ENCODE assay signal across 27 cellular contexts in the genomic region with DNA sequence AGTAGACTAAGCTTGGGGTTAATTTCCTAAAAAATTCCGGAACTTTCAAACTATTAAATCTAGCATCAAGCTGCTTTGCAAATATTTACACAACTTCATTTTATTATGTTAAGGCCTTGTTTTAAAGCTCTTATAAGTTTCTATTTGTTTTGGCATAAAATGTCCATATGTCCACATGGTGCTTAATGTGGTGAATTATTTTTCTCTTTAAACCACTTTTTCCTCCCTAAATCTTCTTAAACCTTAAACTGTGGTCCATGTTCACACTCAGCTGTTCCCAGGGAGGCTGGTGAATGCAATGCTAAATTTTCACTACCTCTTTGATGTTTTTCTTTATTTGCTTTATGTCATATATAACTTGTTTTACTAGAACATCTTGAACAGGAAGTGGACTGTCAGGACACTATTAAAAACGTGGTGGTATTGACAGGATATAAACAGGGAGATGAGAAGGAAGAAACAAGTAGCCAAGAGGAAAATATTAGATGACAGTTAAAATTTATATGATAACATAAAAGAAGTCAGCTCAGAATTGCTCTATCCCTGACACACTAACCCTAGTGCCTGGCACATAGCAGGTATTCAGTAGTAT.
DNase-seq lines count a peak whose midpoint lies in the region; ATAC-seq, FAIRE-seq and TF ChIP-seq lines count a peak whose summit lies in the region.
"Had no signal": no experiment of that assay in that cellular context is flagged by ENCODE, and none has a peak within 500 bp of the region (broad histone marks: within the 10 kb centered on the region; RNA-seq: fewer than 3 reads in every experiment).

No MANE protein-coding gene starts in this region.

- H3K27me3 ChIP-seq in pancreas (no peaks in the 10 kb centered on the region), testis (no peaks in the 10 kb centered on the region)
- H3K27me3 ChIP-seq: SJCRH30 had no signal

- no peak for TF ChIP-seq CTCF in LNCaP clone FGC (IDR thresholded peaks at IDR 0.05; ENCODE audit: control insufficient read depth, extremely low read depth, insufficient read depth)
- no peak for TF ChIP-seq CTCF in pancreas (IDR thresholded peaks at IDR 0.05)
- TF ChIP-seq CTCF in testis (IDR thresholded peaks at IDR 0.05): no peak
- no peak for TF ChIP-seq CTCF in D721Med (IDR thresholded peaks at IDR 0.05; ENCODE audit: insufficient read depth, missing control alignments)

- H3K4me1 ChIP-seq in pancreas: peaks cover 0 to 5% (median 0%) of the 10 kb centered on the region in 3 donors
- H3K4me1 ChIP-seq in testis: no peaks in the 10 kb centered on the region
- H3K4me1 ChIP-seq: Caco-2, SJCRH30 had no signal

- H3K27ac ChIP-seq in pancreas: no peak overlapping the region
- no peak overlapping the region for H3K27ac ChIP-seq in testis
- H3K27ac ChIP-seq: HL-60, RWPE1, SJCRH30 had no signal

- DNase-seq in SIG-M5 treated with dmso at 0.1 percent for 504 hours (lab: John Stamatoyannopoulos, UW; ENCODE audit: unreplicated experiment) (peak; percentile 16), SIG-M5 (lab: John Stamatoyannopoulos, UW) (no peak), LNCaP clone FGC (ENCODE audit: low read depth) (peak; percentile 99), brain pericyte (ENCODE audit: low read depth, low spot score) (peak; percentile 61), pancreas (no peak), testis (no peak), D721Med (ENCODE audit: insufficient read length, low spot score) (no peak)
- no peak for DNase-seq in effector memory CD8-positive, alpha-beta T cell
- DNase-seq: C1 segment of cervical spinal cord; Caco-2; CD8-positive, alpha-beta T cell; DMS 273 treated with DMSO at 0.1 percent for 48 hours; DND-41; H7; Karpas-422; MV-4-11; NCI-H1105; NCI-H1436 treated with DMSO at 0.1 percent for 48 hours; NCI-H187 treated with DMSO at 0.1 percent for 48 hours; NCI-H2107; NCI-H526; NCI-H82; NK-92 treated with Interleukin-12 subunit alpha and Interleukin-12 subunit beta, amount 100 ng/mL, for 24 hours; SJCRH30 had no signal

- intact Hi-C loops in pancreas (cut with DNase I) (no loop called here), testis (cut with DNase I; ENCODE audit: low total_unique reads) (no loop called here)

- 14 to 21% methylated on average over 2 of the region's 2 CpGs for WGBS in pancreas, 2 donors
- 64 to 74% methylated on average over 2 of the region's 2 CpGs for WGBS in testis, 2 donors

- TF ChIP-seq POLR2A in testis (IDR thresholded peaks at IDR 0.05): no peak

- H3K36me3 ChIP-seq in pancreas (no peaks in the 10 kb centered on the region), testis (ENCODE audit: low read depth, missing control alignments) (no peaks in the 10 kb centered on the region)
- H3K36me3 ChIP-seq: SJCRH30 had no signal

- no peaks in the 10 kb centered on the region for H3K4me1 Mint-ChIP-seq in effector memory CD8-positive, alpha-beta T cell (ENCODE audit: low read depth in 2 of 2)

- peaks cover 6 to 12% of the 10 kb centered on the region in 2 donors for H3K9me3 Mint-ChIP-seq in effector memory CD8-positive, alpha-beta T cell

- no peak overlapping the region for H3K27ac Mint-ChIP-seq in effector memory CD8-positive, alpha-beta T cell
- H3K27ac Mint-ChIP-seq: CD8-positive, alpha-beta T cell had no signal

- no peaks in the 10 kb centered on the region for H3K9me3 ChIP-seq in pancreas
- no peaks in the 10 kb centered on the region for H3K9me3 ChIP-seq in testis
- H3K9me3 ChIP-seq: Caco-2, SJCRH30 had no signal

- ATAC-seq in pancreas: no peak
- no peak for ATAC-seq in effector memory CD8-positive, alpha-beta T cell (replicated peaks)
- ATAC-seq: CD8-positive, alpha-beta T cell; SK-N-SH treated with all-trans-retinoic acid at 6 μM for 48 hours had no signal

- H3K4me3 Mint-ChIP-seq in effector memory CD8-positive, alpha-beta T cell: no peak overlapping the region
- H3K4me3 Mint-ChIP-seq: CD8-positive, alpha-beta T cell had no signal

- H3K4me3 ChIP-seq in LNCaP clone FGC (ENCODE audit: low read depth, low read length) (no peak overlapping the region), pancreas (no peak overlapping the region), testis (no peak overlapping the region)
- H3K4me3 ChIP-seq: SJCRH30 had no signal

- H3K27me3 Mint-ChIP-seq in effector memory CD8-positive, alpha-beta T cell: no peaks in the 10 kb centered on the region

- peak; percentile 13 for FAIRE-seq in pancreas (lab: Jason Lieb, UNC)
- FAIRE-seq in D721Med (lab: Jason Lieb, UNC): no peak

- peaks cover 2% of the 10 kb centered on the region for H3K36me3 Mint-ChIP-seq in effector memory CD8-positive, alpha-beta T cell (ENCODE audit: insufficient read depth)
- H3K36me3 Mint-ChIP-seq: CD8-positive, alpha-beta T cell had no signal

Comparison
In these comparisons a context has a peak if more than half of its experiments do, and no peak if none do; other contexts are left out.
1. DNase-seq: peak in SIG-M5 treated with dmso at 0.1 percent for 504 hours (single experiment), LNCaP clone FGC (single experiment) and brain pericyte (single experiment); none in SIG-M5 (single experiment), pancreas (0 of 6), testis (single experiment), D721Med (single experiment) and effector memory CD8-positive, alpha-beta T cell (0 of 3).